8 cellular contexts compared by ENCODE assay signal in genomic region chr19:42198676-42199439, GRCh38. TPM values are rescaled to one million over a fixed set of nuclear protein-coding genes. Genes with fewer than 3 reads are reported as not detected.
DNase-seq lines count a peak whose midpoint lies in the region; ATAC-seq and TF ChIP-seq lines count a peak whose summit lies in the region.

No MANE protein-coding gene starts in this region.

- no peak for ATAC-seq in HCT116
- ATAC-seq in activated naive CD8-positive, alpha-beta T cell treated with anti-CD3 and anti-CD28 coated beads, Interleukin-2, amount 50 U/mL, for 24 hours: peak; percentile 64

- BruUV-seq in HCT116 (replicated peaks; lab: Mats Ljungman, UMichigan): no TSS peak

- no peak for TF ChIP-seq RAD21 in HCT116 (IDR thresholded peaks at IDR 0.05; ENCODE audit: low read depth)

- H3K79me2 ChIP-seq in HCT116 (ENCODE audit: insufficient read depth, low read length): peaks cover 46% of the 10 kb centered on the region

- RAD21 ChIA-PET in HCT116 (lab: Charles Lee; ENCODE audit: low non-redundant PET in 1 of 2, low total read pairs in 2 of 2, uncharacterized antibody in 2 of 2, unreplicated experiment in 2 of 2): no interaction called here

- peaks cover 16 to 41% of the 10 kb centered on the region in 2 experiments; a peak in 3 of 4 replicates for H3K36me3 ChIP-seq in HCT116 (ENCODE audit: control insufficient read depth in 1 of 2, insufficient read depth in 2 of 2, low read length in 2 of 2)

- CTCF ChIA-PET in HCT116 (lab: Charles Lee): no interaction called here

- H3K9ac ChIP-seq in HCT116 (ENCODE audit: low read length): no peak overlapping the region

- no peaks in the 10 kb centered on the region for H3K9me3 Mint-ChIP-seq in activated naive CD8-positive, alpha-beta T cell treated with anti-CD3 and anti-CD28 coated beads, Interleukin-2, amount 50 U/mL, for 24 hours

- TF ChIP-seq CTCF in GM12875 (IDR thresholded peaks at IDR 0.05; ENCODE audit: borderline replicate concordance, insufficient read depth, low read depth, low read length) (0 out of 2 replicates have a peak, but pooled peaks have one; percentile 0), HCT116 (IDR thresholded peaks at IDR 0.05 in 2 of 3, conservative IDR thresholded peaks at IDR 0.05 in 1 of 3; ENCODE audit: borderline replicate concordance in 1 of 3, insufficient read depth in 1 of 3, low read depth in 2 of 3, low read length in 2 of 3) (no peak)

- peaks cover 27% of the 10 kb centered on the region for H3K36me3 Mint-ChIP-seq in activated naive CD8-positive, alpha-beta T cell treated with anti-CD3 and anti-CD28 coated beads, Interleukin-2, amount 50 U/mL, for 24 hours (ENCODE audit: low read depth)

- DNase-seq in HCT116 (ENCODE audit: low read depth, low spot score): no peak
- peak; percentile 36 for DNase-seq in SW480 (ENCODE audit: low spot score)
- peak; percentile 68 for DNase-seq in activated naive CD8-positive, alpha-beta T cell treated with anti-CD3 and anti-CD28 coated beads, Interleukin-2, amount 50 U/mL, for 24 hours
- DNase-seq in COR-L47 (lab: John Stamatoyannopoulos, UW): no peak
- DNase-seq in DMS114 treated with DMSO at 0.1 percent for 48 hours (lab: John Stamatoyannopoulos, UW; ENCODE audit: unreplicated experiment): no peak
- DNase-seq in superior temporal gyrus (ENCODE audit: extremely low spot score): no peak

- H3K27ac ChIP-seq in HCT116 (ENCODE audit: low read depth, low read length) (peak overlapping the region; percentile 15; the same call in 1 of the 2 replicates), skin epidermis (peak overlapping the region in 20 of 21 experiments; percentile 26 to 98 (median 84))

- no peaks in the 10 kb centered on the region for H3K27me3 Mint-ChIP-seq in activated naive CD8-positive, alpha-beta T cell treated with anti-CD3 and anti-CD28 coated beads, Interleukin-2, amount 50 U/mL, for 24 hours

- H3K4me1 ChIP-seq in HCT116 (ENCODE audit: control insufficient read depth in 1 of 2, insufficient read depth in 2 of 2, low read length in 2 of 2): peaks cover 0 to 35% of the 10 kb centered on the region in 2 experiments; a peak in 2 of 4 replicates

- no peaks in the 10 kb centered on the region for H3K9me3 ChIP-seq in HCT116 (ENCODE audit: control insufficient read depth in 1 of 2, insufficient read depth in 1 of 2, low read depth in 1 of 2, low read length in 2 of 2)

- H3K4me3 Mint-ChIP-seq in activated naive CD8-positive, alpha-beta T cell treated with anti-CD3 and anti-CD28 coated beads, Interleukin-2, amount 50 U/mL, for 24 hours: peak overlapping the region; percentile 68

- H2AFZ ChIP-seq in HCT116 (ENCODE audit: low read depth, low read length, poor library complexity, severe bottlenecking): no peak overlapping the region

- no peaks in the 10 kb centered on the region for H3K9me2 ChIP-seq in HCT116 (ENCODE audit: insufficient read depth)

- no peak for TF ChIP-seq POLR2A in HCT116 (IDR thresholded peaks at IDR 0.05; ENCODE audit: borderline replicate concordance, extremely low read depth, insufficient read depth, insufficient read length)

- intact Hi-C loops in HCT116 (cut with micrococcal nuclease): no loop called here

- POLR2A ChIA-PET in HCT116 (lab: Charles Lee): no interaction called here

- 0 out of 2 replicates have a peak, but pooled peaks cover 6% of the 10 kb centered on the region for H4K20me1 ChIP-seq in HCT116 (ENCODE audit: insufficient read depth)

- H3K4me3 ChIP-seq in GM12875 (ENCODE audit: low read depth, low read length) (peak overlapping the region; percentile 46), HCT116 (replicated peaks in 1 of 2; ENCODE audit: low read depth in 1 of 2, low read length in 2 of 2) (no peak overlapping the region), skin epidermis (peak overlapping the region in 4 of 7 experiments; percentile 7 to 23 (median 16))

- peaks cover 76% of the 10 kb centered on the region for H3K4me1 Mint-ChIP-seq in activated naive CD8-positive, alpha-beta T cell treated with anti-CD3 and anti-CD28 coated beads, Interleukin-2, amount 50 U/mL, for 24 hours

- no peaks in the 10 kb centered on the region for H3K27me3 ChIP-seq in HCT116 (ENCODE audit: insufficient read depth, low read length)

- H3K4me2 ChIP-seq in HCT116 (ENCODE audit: low read length): no peak overlapping the region

- peak overlapping the region; percentile 92 for H3K27ac Mint-ChIP-seq in activated naive CD8-positive, alpha-beta T cell treated with anti-CD3 and anti-CD28 coated beads, Interleukin-2, amount 50 U/mL, for 24 hours

TF ChIP-seq in HCT116, 20 proteins besides CTCF, POLR2A, EP300 and RAD21:
- no peak for TF ChIP-seq ZNF274 (IDR thresholded peaks at IDR 0.05; ENCODE audit: low read depth, low read length)
- no peak for TF ChIP-seq SIN3A (IDR thresholded peaks at IDR 0.05; ENCODE audit: low read depth)
- no peak for TF ChIP-seq ZFX (IDR thresholded peaks at IDR 0.05)
- TF ChIP-seq TCF7L2 (IDR thresholded peaks at IDR 0.05; ENCODE audit: borderline replicate concordance, extremely low read depth, insufficient read depth, insufficient read length): no peak
- no peak for TF ChIP-seq SP1 (IDR thresholded peaks at IDR 0.05; ENCODE audit: low read depth)
- no peak for TF ChIP-seq SRF (IDR thresholded peaks at IDR 0.05; ENCODE audit: low read depth)
- TF ChIP-seq, protein P1, sequence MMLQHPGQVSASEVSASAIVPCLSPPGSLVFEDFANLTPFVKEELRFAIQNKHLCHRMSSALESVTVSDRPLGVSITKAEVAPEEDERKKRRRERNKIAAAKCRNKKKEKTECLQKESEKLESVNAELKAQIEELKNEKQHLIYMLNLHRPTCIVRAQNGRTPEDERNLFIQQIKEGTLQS (IDR thresholded peaks at IDR 0.05): no peak
- TF ChIP-seq ZBTB33 (IDR thresholded peaks at IDR 0.05; ENCODE audit: extremely low read depth, insufficient replicate concordance, low read length): no peak
- no peak for TF ChIP-seq CBX3 (IDR thresholded peaks at IDR 0.05; ENCODE audit: low read depth)
- TF ChIP-seq, protein P2, sequence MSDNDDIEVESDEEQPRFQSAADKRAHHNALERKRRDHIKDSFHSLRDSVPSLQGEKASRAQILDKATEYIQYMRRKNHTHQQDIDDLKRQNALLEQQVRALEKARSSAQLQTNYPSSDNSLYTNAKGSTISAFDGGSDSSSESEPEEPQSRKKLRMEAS (IDR thresholded peaks at IDR 0.05): no peak
- no peak for TF ChIP-seq EGR1 (IDR thresholded peaks at IDR 0.05; ENCODE audit: low read depth)
- no peak for TF ChIP-seq JUND (IDR thresholded peaks at IDR 0.05)
- no peak for TF ChIP-seq EZH2phosphoT487 (IDR thresholded peaks at IDR 0.05; ENCODE audit: borderline replicate concordance)
- no peak for TF ChIP-seq EZH2 (IDR thresholded peaks at IDR 0.05)
- no peak for TF ChIP-seq ELF1 (IDR thresholded peaks at IDR 0.05; ENCODE audit: borderline replicate concordance, low read depth)
- TF ChIP-seq REST (IDR thresholded peaks at IDR 0.05; ENCODE audit: low read depth): no peak
- TF ChIP-seq FOSL1 (IDR thresholded peaks at IDR 0.05; ENCODE audit: low read depth): no peak
- TF ChIP-seq POLR2AphosphoS5 (IDR thresholded peaks at IDR 0.05; ENCODE audit: low read depth, low read length): no peak
- TF ChIP-seq YY1 (IDR thresholded peaks at IDR 0.05; ENCODE audit: extremely low read depth, insufficient replicate concordance, low read depth, low read length): no peak
- TF ChIP-seq CEBPB (IDR thresholded peaks at IDR 0.05; ENCODE audit: low read depth): no peak

RNA-seq across cellular contexts. Expression of gene DEDD2, which starts 18.6 kb away (rescaled TPM):
- total RNA-seq in HCT116 (2021; ENCODE audit: unreplicated experiment): 32.7 TPM
- 32.8 and 41.3 TPM in 2 replicates for polyA plus RNA-seq in HCT116 (2012)

RNA-seq across cellular contexts. Expression of gene ZNF526, which starts 21.3 kb away (rescaled TPM):
- total RNA-seq in HCT116 (2021; ENCODE audit: unreplicated experiment): 13.1 TPM
- 7.1 TPM in 2 replicates for polyA plus RNA-seq in HCT116 (2012)

RNA-seq across cellular contexts. Expression of gene GSK3A, which starts 43.5 kb away (rescaled TPM):
- 57.2 TPM for total RNA-seq in HCT116 (2021; ENCODE audit: unreplicated experiment)
- polyA plus RNA-seq in HCT116 (2012): 58.8 and 65.6 TPM in 2 replicates

RNA-seq across cellular contexts. Expression of gene ERF, which starts 56.1 kb away (rescaled TPM):
- 96.1 TPM for total RNA-seq in HCT116 (2021; ENCODE audit: unreplicated experiment)
- 55.7 and 62.1 TPM in 2 replicates for polyA plus RNA-seq in HCT116 (2012)

Comparison
In these comparisons a context has a peak if more than half of its experiments do, and no peak if none do; other contexts are left out.
1. H3K4me3 ChIP-seq: peak in GM12875 (single experiment) and skin epidermis (4 of 7); none in HCT116 (0 of 2).
2. DNase-seq: peak in SW480 (single experiment) and activated naive CD8-positive, alpha-beta T cell treated with anti-CD3 and anti-CD28 coated beads, Interleukin-2, amount 50 U/mL, for 24 hours (single experiment); none in HCT116 (single experiment), COR-L47 (single experiment), DMS114 treated with DMSO at 0.1 percent for 48 hours (single experiment) and superior temporal gyrus (single experiment).